In genomic region chr11:119153049-119153818, GRCh38 we compare ENCODE assay signal across 26 cellular contexts. TPM values are rescaled to one million over a fixed set of nuclear protein-coding genes. Genes with fewer than 3 reads are reported as not detected.
DNase-seq lines count a peak whose midpoint lies in the region; FAIRE-seq and TF ChIP-seq lines count a peak whose summit lies in the region.
"Had no signal": no experiment of that assay in that cellular context is flagged by ENCODE, and none has a peak within 500 bp of the region (broad histone marks: within the 10 kb centered on the region; RNA-seq: fewer than 3 reads in every experiment).

No MANE protein-coding gene starts in this region.

- no peaks in the 10 kb centered on the region for H3K36me3 ChIP-seq in bronchial epithelial cell (ENCODE audit: control insufficient read depth, insufficient read depth, low read length)
- H3K36me3 ChIP-seq in CD4-positive, alpha-beta memory T cell (ENCODE audit: insufficient read depth, low read length) = no peaks in the 10 kb centered on the region
- H3K36me3 ChIP-seq in esophagus squamous epithelium = no peaks in the 10 kb centered on the region
- H3K36me3 ChIP-seq: Peyer's patch, prostate gland had no signal

- H3K4me3 Mint-ChIP-seq in HFFc6 (no peak overlapping the region), neural crest cell (no peak overlapping the region)
- no peak overlapping the region for H3K4me3 Mint-ChIP-seq in CD4-positive, alpha-beta memory T cell
- H3K4me3 Mint-ChIP-seq: immature natural killer cell; memory B cell; naive thymus-derived CD8-positive, alpha-beta T cell had no signal

- peaks cover 11% of the 10 kb centered on the region for H3K4me1 ChIP-seq in CD4-positive, alpha-beta memory T cell (ENCODE audit: insufficient read depth, low read length)
- H3K4me1 ChIP-seq in esophagus squamous epithelium = peaks cover 8 to 30% (median 15%) of the 10 kb centered on the region in 3 donors
- H3K4me1 ChIP-seq: prostate gland had no signal

- TF ChIP-seq CTCF in GM12873 (IDR thresholded peaks at IDR 0.05; ENCODE audit: insufficient read depth, low read depth, low read length, missing control alignments) (peak; percentile 22), HFFc6 (IDR thresholded peaks at IDR 0.05) (peak; percentile 44), bronchial epithelial cell (IDR thresholded peaks at IDR 0.05; ENCODE audit: insufficient read depth, low read length, severe bottlenecking) (no peak), neural crest cell (conservative IDR thresholded peaks at IDR 0.05) (no peak), esophagus squamous epithelium (IDR thresholded peaks at IDR 0.05) (no peak)

- no peak overlapping the region for H3K27ac ChIP-seq in CD4-positive, alpha-beta memory T cell (ENCODE audit: low read depth, low read length)
- H3K27ac ChIP-seq in esophagus squamous epithelium = no peak overlapping the region
- H3K27ac ChIP-seq: dorsolateral prefrontal cortex, Peyer's patch, prostate gland, skin epidermis had no signal

- POLR2A ChIA-PET in CD4-positive, alpha-beta memory T cell (lab: Charles Lee; ENCODE audit: partially characterized antibody) = no interaction called here

- H3K9me3 ChIP-seq in CD4-positive, alpha-beta memory T cell (ENCODE audit: control insufficient read depth in 1 of 2, low read length in 2 of 2) = no peaks in the 10 kb centered on the region
- H3K9me3 ChIP-seq in esophagus squamous epithelium = no peaks in the 10 kb centered on the region
- H3K9me3 ChIP-seq: Peyer's patch, prostate gland had no signal

- H3K27me3 ChIP-seq in bronchial epithelial cell (ENCODE audit: control insufficient read depth, insufficient read depth, low read length) = peaks cover 12% of the 10 kb centered on the region
- peaks cover 4% of the 10 kb centered on the region for H3K27me3 ChIP-seq in CD4-positive, alpha-beta memory T cell (ENCODE audit: insufficient read depth, low read length)
- H3K27me3 ChIP-seq in esophagus squamous epithelium = peaks cover 0 to 21% (median 0%) of the 10 kb centered on the region in 4 donors
- H3K27me3 ChIP-seq: dorsolateral prefrontal cortex had no signal

- H3K36me3 Mint-ChIP-seq in HFFc6 (ENCODE audit: low read depth) (no peaks in the 10 kb centered on the region), neural crest cell (ENCODE audit: low read depth) (no peaks in the 10 kb centered on the region)
- no peaks in the 10 kb centered on the region for H3K36me3 Mint-ChIP-seq in CD4-positive, alpha-beta memory T cell
- H3K36me3 Mint-ChIP-seq: immature natural killer cell; memory B cell; naive thymus-derived CD8-positive, alpha-beta T cell had no signal

- H3K4me1 Mint-ChIP-seq in HFFc6 (ENCODE audit: low read depth) (no peaks in the 10 kb centered on the region), neural crest cell (peaks cover 5% of the 10 kb centered on the region)
- H3K4me1 Mint-ChIP-seq in CD4-positive, alpha-beta memory T cell = peaks cover 1 to 5% (median 3%) of the 10 kb centered on the region in 4 donors

- DNase-seq in HFFc6 (no peak), bronchial epithelial cell (ENCODE audit: low read depth) (no peak), neural crest cell (ENCODE audit: low read depth, low spot score) (no peak), NCI-H510A (lab: John Stamatoyannopoulos, UW) (no peak), esophagus squamous epithelium (lab: John Stamatoyannopoulos, UW) (no peak)
- DNase-seq in CD4-positive, alpha-beta memory T cell = no peak
- DNase-seq: activated CD4-positive, alpha-beta T cell treated with anti-CD3 and anti-CD28 coated beads for 48 hours; activated effector memory CD4-positive, alpha-beta T cell treated with Interleukin-2 at 50 U/mL for 16 hours; AML-193; Calu3; dorsolateral prefrontal cortex; erythroblast; GOT3; immature natural killer cell; KG1; naive thymus-derived CD8-positive, alpha-beta T cell; NCI-H748 treated with DMSO at 0.1 percent for 48 hours; Peyer's patch; stimulated activated CD4-positive, alpha-beta T cell treated with anti-CD3 and anti-CD28 coated beads, Interleukin-4, amount 100 ng/mL, for 24 hours had no signal

- H3K4me3 ChIP-seq in bronchial epithelial cell (ENCODE audit: low read depth, low read length) (no peak overlapping the region), esophagus squamous epithelium (no peak overlapping the region)
- no peak overlapping the region for H3K4me3 ChIP-seq in CD4-positive, alpha-beta memory T cell (ENCODE audit: low read length in 2 of 2)
- H3K4me3 ChIP-seq: dorsolateral prefrontal cortex, Peyer's patch, prostate gland, skin epidermis had no signal

- H3K9me3 Mint-ChIP-seq in HFFc6 = no peaks in the 10 kb centered on the region
- H3K9me3 Mint-ChIP-seq in neural crest cell = no peaks in the 10 kb centered on the region
- no peaks in the 10 kb centered on the region for H3K9me3 Mint-ChIP-seq in CD4-positive, alpha-beta memory T cell
- H3K9me3 Mint-ChIP-seq: immature natural killer cell; memory B cell; naive thymus-derived CD8-positive, alpha-beta T cell had no signal

- H3K27ac Mint-ChIP-seq in HFFc6 (no peak overlapping the region), neural crest cell (ENCODE audit: unreplicated experiment) (peak overlapping the region; percentile 35)
- H3K27ac Mint-ChIP-seq in CD4-positive, alpha-beta memory T cell = no peak overlapping the region
- H3K27ac Mint-ChIP-seq: memory B cell had no signal

- CTCF ChIA-PET in CD4-positive, alpha-beta memory T cell (lab: Charles Lee; ENCODE audit: partially characterized antibody) = interaction anchor here (1.0 to 1.7 kb wide), 3 partner anchors 7 to 44 kb away, joined by 3 to 5 read pairs (median 3); no protein-coding TSS in a partner anchor

- peak; percentile 18 for FAIRE-seq in bronchial epithelial cell (lab: Jason Lieb, UNC)
- FAIRE-seq: TTC549, urothelium cell line had no signal

- TF ChIP-seq POLR2A in esophagus squamous epithelium (IDR thresholded peaks at IDR 0.05) = no peak

- intact Hi-C loops in CD4-positive, alpha-beta memory T cell (cut with micrococcal nuclease) = no loop called here
- intact Hi-C loops in esophagus squamous epithelium (cut with DNase I) = no loop called here

- H3K27me3 Mint-ChIP-seq in HFFc6 (ENCODE audit: insufficient read depth) (peaks cover 46% of the 10 kb centered on the region), neural crest cell (ENCODE audit: low read depth) (peaks cover 42% of the 10 kb centered on the region)
- peaks cover 4 to 18% of the 10 kb centered on the region in 2 donors for H3K27me3 Mint-ChIP-seq in CD4-positive, alpha-beta memory T cell

- WGBS in esophagus squamous epithelium, 2 donors = 76 to 81% methylated on average over 9 of the region's 9 CpGs

RNA-seq across cellular contexts. Expression of gene ABCG4, which starts 4.4 kb away (rescaled TPM):
- under 1 TPM; 0.05 to 0.50 (median 0.18) TPM for total RNA-seq in HFFc6 (2021; fragmentation: NEBNext Ultra II Directional; extraction: Animal tissue kit (Norgen Biotek cat#: 25700))
- under 0.01 and 0.13 TPM in 2 replicates for total RNA-seq in bronchial epithelial cell
- 3.1 and 3.3 TPM in 2 replicates for total RNA-seq in neural crest cell
- total RNA-seq in CD4-positive, alpha-beta memory T cell = under 1 TPM in 1 of 2 experiments, not detected in 1; 0.09 TPM
- not detected for polyA plus RNA-seq in CD4-positive, alpha-beta memory T cell
- total RNA-seq in esophagus squamous epithelium = under 1 TPM; 0.15 to 0.94 (median 0.39) TPM
- total RNA-seq: Calu3; naive thymus-derived CD8-positive, alpha-beta T cell; Peyer's patch had no signal
- polyA plus RNA-seq: immature natural killer cell; naive thymus-derived CD8-positive, alpha-beta T cell had no signal

RNA-seq across cellular contexts. Expression of gene NLRX1, which starts 15.3 kb away (rescaled TPM):
- 10 to 100 TPM; 11.8 to 14.5 (median 12.9) TPM for total RNA-seq in HFFc6 (2021; fragmentation: NEBNext Ultra II Directional; extraction: Animal tissue kit (Norgen Biotek cat#: 25700))
- total RNA-seq in bronchial epithelial cell (13.7 and 44.8 TPM in 2 replicates), neural crest cell (9.1 and 9.3 TPM in 2 replicates), esophagus squamous epithelium (10 to 100 TPM; 31.5 to 83.3 (median 67.5) TPM)
- total RNA-seq in CD4-positive, alpha-beta memory T cell = 1 to 10 TPM; 8.8 to 9.2 TPM
- 1 to 10 TPM; 5.5 to 7.4 TPM for polyA plus RNA-seq in CD4-positive, alpha-beta memory T cell

RNA-seq across cellular contexts. Expression of gene HINFP, which starts 31.9 kb away (rescaled TPM):
- 10 to 100 TPM in 4 of 6 experiments, 1 to 10 TPM in 2; 9.9 to 13.4 (median 11.3) TPM for total RNA-seq in HFFc6 (2021; fragmentation: NEBNext Ultra II Directional; extraction: Animal tissue kit (Norgen Biotek cat#: 25700))
- total RNA-seq in bronchial epithelial cell (12.4 TPM in 2 replicates), neural crest cell (38.5 and 38.6 TPM in 2 replicates), esophagus squamous epithelium (10 to 100 TPM in 3 of 4 donors, 1 to 10 TPM in 1; 7.0 to 33.2 (median 13.9) TPM)
- total RNA-seq in CD4-positive, alpha-beta memory T cell = 10 to 100 TPM; 70.8 to 75.3 TPM
- polyA plus RNA-seq in CD4-positive, alpha-beta memory T cell = 10 to 100 TPM in 1 of 2 donors, 1 to 10 TPM in 1; 9.3 to 16.0 TPM

RNA-seq across cellular contexts. Expression of gene NHERF4, which starts 32.0 kb away (rescaled TPM):
- total RNA-seq in HFFc6 (2021; fragmentation: NEBNext Ultra II Directional; extraction: Animal tissue kit (Norgen Biotek cat#: 25700)) = not detected
- 0.13 TPM in 1 of 2 replicates, not detected in the other for total RNA-seq in bronchial epithelial cell
- 0.14 and 0.42 TPM in 2 replicates for total RNA-seq in neural crest cell
- 1 to 10 TPM in 1 of 2 experiments, under 1 TPM in 1; 0.86 to 1.1 TPM for total RNA-seq in CD4-positive, alpha-beta memory T cell
- not detected for polyA plus RNA-seq in CD4-positive, alpha-beta memory T cell
- under 1 TPM in 1 of 4 donors, not detected in 3; under 0.01 TPM for total RNA-seq in esophagus squamous epithelium
- total RNA-seq: Calu3, glomerular endothelial cell, prostate gland had no signal
- polyA plus RNA-seq: naive thymus-derived CD8-positive, alpha-beta T cell had no signal

RNA-seq across cellular contexts. Expression of gene C2CD2L, which starts 46.1 kb away (rescaled TPM):
- total RNA-seq in HFFc6 (2021; fragmentation: NEBNext Ultra II Directional; extraction: Animal tissue kit (Norgen Biotek cat#: 25700)) = 10 to 100 TPM; 10.0 to 13.5 (median 10.8) TPM
- total RNA-seq in bronchial epithelial cell (1.3 and 2.3 TPM in 2 replicates), neural crest cell (9.8 and 10.0 TPM in 2 replicates), esophagus squamous epithelium (10 to 100 TPM in 1 of 4 donors, 1 to 10 TPM in 3; 5.1 to 12.8 (median 8.0) TPM)
- 10 to 100 TPM; 35.2 to 37.5 TPM for total RNA-seq in CD4-positive, alpha-beta memory T cell
- 10 to 100 TPM in 1 of 2 donors, 1 to 10 TPM in 1; 2.6 to 13.3 TPM for polyA plus RNA-seq in CD4-positive, alpha-beta memory T cell

Comparison
In these comparisons a context has a peak if more than half of its experiments do, and no peak if none do; other contexts are left out.
1. CTCF ChIP-seq: peak in GM12873 (single experiment) and HFFc6 (single experiment); none in bronchial epithelial cell (single experiment), neural crest cell (single experiment) and esophagus squamous epithelium (0 of 6).